In genomic region chr3:139564290-139564861, GRCh38 we compare ENCODE assay signal across 12 cellular contexts. TPM values are rescaled to one million over a fixed set of nuclear protein-coding genes. Genes with fewer than 3 reads are reported as not detected.
DNase-seq lines count a peak whose midpoint lies in the region; ATAC-seq and TF ChIP-seq lines count a peak whose summit lies in the region.
"Had no signal": no experiment of that assay in that cellular context is flagged by ENCODE, and none has a peak within 500 bp of the region (broad histone marks: within the 10 kb centered on the region; RNA-seq: fewer than 3 reads in every experiment).

No MANE protein-coding gene starts in this region.

- peak; percentile 68 for TF ChIP-seq RAD21 in HCT116 (IDR thresholded peaks at IDR 0.05; ENCODE audit: low read depth)

- H3K4me3 ChIP-seq in BE2C (ENCODE audit: low read depth, low read length) (no peak overlapping the region), HCT116 (replicated peaks in 1 of 2; ENCODE audit: low read depth in 1 of 2, low read length in 2 of 2) (no peak overlapping the region), left ventricle myocardium inferior (no peak overlapping the region)
- H3K4me3 ChIP-seq: dorsolateral prefrontal cortex had no signal

- POLR2A ChIA-PET in HCT116 (lab: Charles Lee) = no interaction called here

- H3K4me2 ChIP-seq in HCT116 (ENCODE audit: low read length) = no peak overlapping the region

- H3K9me2 ChIP-seq in HCT116 (ENCODE audit: insufficient read depth) = no peaks in the 10 kb centered on the region

- no peaks in the 10 kb centered on the region for H3K27me3 Mint-ChIP-seq in activated naive CD8-positive, alpha-beta T cell treated with anti-CD3 and anti-CD28 coated beads, Interleukin-2, amount 50 U/mL, for 24 hours

- H3K9me3 Mint-ChIP-seq in activated naive CD8-positive, alpha-beta T cell treated with anti-CD3 and anti-CD28 coated beads, Interleukin-2, amount 50 U/mL, for 24 hours = no peaks in the 10 kb centered on the region

- H2AFZ ChIP-seq in HCT116 (ENCODE audit: low read depth, low read length, poor library complexity, severe bottlenecking) = no peak overlapping the region

- no TSS peak for BruUV-seq in HCT116 (replicated peaks; lab: Mats Ljungman, UMichigan)

- RAD21 ChIA-PET in HCT116 (lab: Charles Lee; ENCODE audit: low non-redundant PET in 1 of 2, low total read pairs in 2 of 2, uncharacterized antibody in 2 of 2, unreplicated experiment in 2 of 2) = interaction anchor here in 1 of 2 experiments (0.9 kb wide), 1 partner anchor 136 kb away, joined by 6 read pairs; no protein-coding TSS in a partner anchor

- no peaks in the 10 kb centered on the region for H3K27me3 ChIP-seq in BE2C
- no peaks in the 10 kb centered on the region for H3K27me3 ChIP-seq in HCT116 (ENCODE audit: insufficient read depth, low read length)
- no peaks in the 10 kb centered on the region for H3K27me3 ChIP-seq in left ventricle myocardium inferior (ENCODE audit: low read depth)
- H3K27me3 ChIP-seq: dorsolateral prefrontal cortex had no signal

- peak; percentile 72 for ATAC-seq in HCT116
- ATAC-seq in HG03097 (IDR thresholded peaks at IDR 0.05; ENCODE audit: low FRiP score, unreplicated experiment) = no peak
- no peak for ATAC-seq in activated naive CD8-positive, alpha-beta T cell treated with anti-CD3 and anti-CD28 coated beads, Interleukin-2, amount 50 U/mL, for 24 hours
- ATAC-seq: activated CD8-positive, alpha-beta T cell treated with anti-CD3 and anti-CD28 coated beads, Interleukin-2, amount 10 ng/mL, durations not matched to agents 7 days and 5 days had no signal

- H3K79me2 ChIP-seq in HCT116 (ENCODE audit: insufficient read depth, low read length) = no peaks in the 10 kb centered on the region

- TF ChIP-seq CTCF in BE2C (IDR thresholded peaks at IDR 0.05; ENCODE audit: low read depth, low read length) (peak; percentile 81), HCT116 (IDR thresholded peaks at IDR 0.05 in 2 of 3, conservative IDR thresholded peaks at IDR 0.05 in 1 of 3; ENCODE audit: borderline replicate concordance in 1 of 3, insufficient read depth in 1 of 3, low read depth in 2 of 3, low read length in 2 of 3) (peak; percentile 23 to 58 (median 53); a peak in 4 of 6 replicates), left ventricle myocardium inferior (IDR thresholded peaks at IDR 0.05; ENCODE audit: borderline replicate concordance) (peak; percentile 34)

- H3K36me3 ChIP-seq in BE2C = no peaks in the 10 kb centered on the region
- no peaks in the 10 kb centered on the region for H3K36me3 ChIP-seq in HCT116 (ENCODE audit: control insufficient read depth in 1 of 2, insufficient read depth in 2 of 2, low read length in 2 of 2)
- H3K36me3 ChIP-seq in left ventricle myocardium inferior = no peaks in the 10 kb centered on the region

- H3K4me1 ChIP-seq in BE2C (no peaks in the 10 kb centered on the region), HCT116 (ENCODE audit: control insufficient read depth in 1 of 2, insufficient read depth in 2 of 2, low read length in 2 of 2) (no peaks in the 10 kb centered on the region), left ventricle myocardium inferior (no peaks in the 10 kb centered on the region)

- H3K27ac ChIP-seq in HCT116 (ENCODE audit: low read depth, low read length) (no peak overlapping the region), left ventricle myocardium inferior (replicated peaks) (no peak overlapping the region)
- H3K27ac ChIP-seq: dorsolateral prefrontal cortex had no signal

- no peaks in the 10 kb centered on the region for H4K20me1 ChIP-seq in HCT116 (ENCODE audit: insufficient read depth)

- intact Hi-C loops in HCT116 (cut with micrococcal nuclease) = loop anchor here (5.0 kb wide), 1 partner anchor 452 kb away; no protein-coding TSS in a partner anchor
- intact Hi-C loops in left ventricle myocardium inferior (cut with micrococcal nuclease) = loop anchor here (5.0 kb wide), 1 partner anchor 137 kb away; no protein-coding TSS in a partner anchor

- H3K9ac ChIP-seq in HCT116 (ENCODE audit: low read length) = no peak overlapping the region

- H3K27ac Mint-ChIP-seq in activated naive CD8-positive, alpha-beta T cell treated with anti-CD3 and anti-CD28 coated beads, Interleukin-2, amount 50 U/mL, for 24 hours = no peak overlapping the region
- H3K27ac Mint-ChIP-seq: activated CD8-positive, alpha-beta T cell treated with anti-CD3 and anti-CD28 coated beads, Interleukin-2, amount 10 ng/mL, durations not matched to agents 7 days and 5 days had no signal

- H3K36me3 Mint-ChIP-seq in activated naive CD8-positive, alpha-beta T cell treated with anti-CD3 and anti-CD28 coated beads, Interleukin-2, amount 50 U/mL, for 24 hours (ENCODE audit: low read depth) = no peaks in the 10 kb centered on the region

- H3K9me3 ChIP-seq in BE2C = no peaks in the 10 kb centered on the region
- H3K9me3 ChIP-seq in HCT116 (ENCODE audit: control insufficient read depth in 1 of 2, insufficient read depth in 1 of 2, low read depth in 1 of 2, low read length in 2 of 2) = no peaks in the 10 kb centered on the region
- no peaks in the 10 kb centered on the region for H3K9me3 ChIP-seq in left ventricle myocardium inferior (replicated peaks)

- peak; percentile 62 for DNase-seq in BE2C
- DNase-seq in HCT116 (ENCODE audit: low read depth, low spot score) = peak; percentile 8
- DNase-seq in RPMI7951 (ENCODE audit: low read depth) = peak; percentile 17
- no peak for DNase-seq in left ventricle myocardium inferior
- DNase-seq in activated naive CD8-positive, alpha-beta T cell treated with anti-CD3 and anti-CD28 coated beads, Interleukin-2, amount 50 U/mL, for 24 hours = no peak
- DNase-seq in NCI-H187 treated with DMSO at 0.1 percent for 48 hours (lab: John Stamatoyannopoulos, UW) = no peak
- no peak for DNase-seq in NCI-H1436 treated with DMSO at 0.1 percent for 48 hours (lab: John Stamatoyannopoulos, UW)
- DNase-seq: activated CD8-positive, alpha-beta T cell treated with anti-CD3 and anti-CD28 coated beads, Interleukin-2, amount 10 ng/mL, durations not matched to agents 7 days and 5 days; dorsolateral prefrontal cortex; Karpas-422; stimulated activated CD4-positive, alpha-beta T cell treated with anti-CD3 and anti-CD28 coated beads, Interleukin-4, amount 100 ng/mL, for 24 hours had no signal

- H3K4me3 Mint-ChIP-seq in activated naive CD8-positive, alpha-beta T cell treated with anti-CD3 and anti-CD28 coated beads, Interleukin-2, amount 50 U/mL, for 24 hours = no peak overlapping the region
- H3K4me3 Mint-ChIP-seq: activated CD8-positive, alpha-beta T cell treated with anti-CD3 and anti-CD28 coated beads, Interleukin-2, amount 10 ng/mL, durations not matched to agents 7 days and 5 days had no signal

- H3K4me1 Mint-ChIP-seq in activated naive CD8-positive, alpha-beta T cell treated with anti-CD3 and anti-CD28 coated beads, Interleukin-2, amount 50 U/mL, for 24 hours = no peaks in the 10 kb centered on the region

- no peak for TF ChIP-seq POLR2A in HCT116 (IDR thresholded peaks at IDR 0.05; ENCODE audit: borderline replicate concordance, extremely low read depth, insufficient read depth, insufficient read length)

- CTCF ChIA-PET in HCT116 (lab: Charles Lee) = interaction anchor here (0.6 to 0.8 kb wide), 2 partner anchors 137 to 210 kb away, joined by 3 read pairs; no protein-coding TSS in a partner anchor

TF ChIP-seq in HCT116, 20 proteins besides CTCF, POLR2A, EP300 and RAD21 (continues in another document):
- no peak for TF ChIP-seq CBX3 (IDR thresholded peaks at IDR 0.05; ENCODE audit: low read depth)
- no peak for TF ChIP-seq ZNF274 (IDR thresholded peaks at IDR 0.05; ENCODE audit: low read depth, low read length)
- TF ChIP-seq EZH2phosphoT487 (IDR thresholded peaks at IDR 0.05; ENCODE audit: borderline replicate concordance) = no peak
- TF ChIP-seq YY1 (IDR thresholded peaks at IDR 0.05; ENCODE audit: extremely low read depth, insufficient replicate concordance, low read depth, low read length) = no peak
- no peak for TF ChIP-seq EGR1 (IDR thresholded peaks at IDR 0.05; ENCODE audit: low read depth)
- TF ChIP-seq EZH2 (IDR thresholded peaks at IDR 0.05) = no peak
- TF ChIP-seq REST (IDR thresholded peaks at IDR 0.05; ENCODE audit: low read depth) = no peak
- no peak for TF ChIP-seq SIN3A (IDR thresholded peaks at IDR 0.05; ENCODE audit: low read depth)
- TF ChIP-seq SP1 (IDR thresholded peaks at IDR 0.05; ENCODE audit: low read depth) = no peak
- no peak for TF ChIP-seq ELF1 (IDR thresholded peaks at IDR 0.05; ENCODE audit: borderline replicate concordance, low read depth)
- no peak for TF ChIP-seq CEBPB (IDR thresholded peaks at IDR 0.05; ENCODE audit: low read depth)

RNA-seq across cellular contexts. Expression of gene RBP1, which starts 24.8 kb away (rescaled TPM):
- polyA plus RNA-seq in BE2C (2012; ENCODE audit: insufficient read depth, insufficient read length, low read depth) = 736 TPM
- total RNA-seq in HCT116 (2021; ENCODE audit: unreplicated experiment) (132 TPM), left ventricle myocardium inferior (25.5 TPM)
- 367 and 418 TPM in 2 replicates for polyA plus RNA-seq in HCT116 (2012)
- 7.2 and 9.3 TPM in 2 replicates for total RNA-seq in RPMI7951 (2014; rRNA removed; shearing (Covaris generic))
- total RNA-seq: activated CD8-positive, alpha-beta T cell treated with anti-CD3 and anti-CD28 coated beads, Interleukin-2, amount 10 ng/mL, durations not matched to agents 7 days and 5 days had no signal

Comparison
In these comparisons a context has a peak if more than half of its experiments do, and no peak if none do; other contexts are left out.
1. DNase-seq: peak in BE2C (single experiment), HCT116 (single experiment) and RPMI7951 (single experiment); none in left ventricle myocardium inferior (single experiment), activated naive CD8-positive, alpha-beta T cell treated with anti-CD3 and anti-CD28 coated beads, Interleukin-2, amount 50 U/mL, for 24 hours (single experiment), NCI-H187 treated with DMSO at 0.1 percent for 48 hours (single experiment) and NCI-H1436 treated with DMSO at 0.1 percent for 48 hours (single experiment).
2. Peak in every context shown above with its lines, with median percentiles within 50 percentile points of each other: CTCF ChIP-seq.